ENCODE assay signal across 1 cellular context in the genomic region with DNA sequence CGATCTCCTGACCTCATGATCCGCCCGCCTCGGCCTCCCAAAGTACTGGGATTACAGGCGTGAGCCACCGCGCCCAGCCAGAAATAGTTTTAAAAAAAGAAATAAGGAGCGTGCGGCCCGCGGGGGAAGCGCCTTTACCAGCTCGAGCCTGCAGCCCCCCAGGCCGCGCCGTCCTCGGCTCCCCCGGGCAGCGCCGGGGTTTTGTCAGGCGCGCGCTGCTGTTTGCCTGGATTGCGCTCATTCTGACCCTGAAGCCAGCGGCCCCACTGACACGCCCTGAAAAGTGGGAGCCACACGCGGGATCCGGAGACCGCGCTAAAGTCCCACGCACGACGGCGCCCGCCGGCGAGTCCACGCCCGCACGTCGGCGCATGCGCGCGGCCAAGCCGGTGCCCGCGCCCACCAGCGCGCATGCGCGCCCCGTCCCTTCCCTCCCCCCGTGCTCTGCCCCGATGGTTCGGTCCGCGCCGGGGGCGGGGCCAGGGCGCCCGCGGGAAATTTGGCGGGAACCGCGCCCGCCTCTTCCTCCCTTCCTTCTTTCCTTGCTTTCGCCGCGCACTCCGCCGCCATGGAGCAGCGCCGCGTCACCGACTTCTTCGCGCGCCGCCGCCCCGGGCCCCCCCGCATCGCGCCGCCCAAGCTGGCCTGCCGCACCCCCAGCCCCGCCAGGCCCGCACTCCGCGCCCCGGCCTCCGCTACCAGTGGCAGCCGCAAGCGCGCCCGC.
A peak's percentile ranks its signal among the peaks of the same experiment; 100 is the strongest.
TF ChIP-seq lines count a peak whose summit lies in the region.

A gene (plus strand): TSS at position 526 of the 724 bp plus-strand sequence. CDS start 43 bp downstream, at position 569.

TF ChIP-seq in HepG2, 621 proteins besides CTCF, POLR2A, EP300 and RAD21 (continued from another document and continues in another):
- TF ChIP-seq ZNF232 (CRISPR knock-in tag; IDR thresholded peaks at IDR 0.05; ENCODE audit: borderline replicate concordance): peak; percentile 79; the same call in 1 of the 2 replicates
- TF ChIP-seq, protein P1, sequence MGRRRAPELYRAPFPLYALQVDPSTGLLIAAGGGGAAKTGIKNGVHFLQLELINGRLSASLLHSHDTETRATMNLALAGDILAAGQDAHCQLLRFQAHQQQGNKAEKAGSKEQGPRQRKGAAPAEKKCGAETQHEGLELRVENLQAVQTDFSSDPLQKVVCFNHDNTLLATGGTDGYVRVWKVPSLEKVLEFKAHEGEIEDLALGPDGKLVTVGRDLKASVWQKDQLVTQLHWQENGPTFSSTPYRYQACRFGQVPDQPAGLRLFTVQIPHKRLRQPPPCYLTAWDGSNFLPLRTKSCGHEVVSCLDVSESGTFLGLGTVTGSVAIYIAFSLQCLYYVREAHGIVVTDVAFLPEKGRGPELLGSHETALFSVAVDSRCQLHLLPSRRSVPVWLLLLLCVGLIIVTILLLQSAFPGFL (CRISPR knock-in tag; IDR thresholded peaks at IDR 0.05): no peak
- TF ChIP-seq, protein P2, sequence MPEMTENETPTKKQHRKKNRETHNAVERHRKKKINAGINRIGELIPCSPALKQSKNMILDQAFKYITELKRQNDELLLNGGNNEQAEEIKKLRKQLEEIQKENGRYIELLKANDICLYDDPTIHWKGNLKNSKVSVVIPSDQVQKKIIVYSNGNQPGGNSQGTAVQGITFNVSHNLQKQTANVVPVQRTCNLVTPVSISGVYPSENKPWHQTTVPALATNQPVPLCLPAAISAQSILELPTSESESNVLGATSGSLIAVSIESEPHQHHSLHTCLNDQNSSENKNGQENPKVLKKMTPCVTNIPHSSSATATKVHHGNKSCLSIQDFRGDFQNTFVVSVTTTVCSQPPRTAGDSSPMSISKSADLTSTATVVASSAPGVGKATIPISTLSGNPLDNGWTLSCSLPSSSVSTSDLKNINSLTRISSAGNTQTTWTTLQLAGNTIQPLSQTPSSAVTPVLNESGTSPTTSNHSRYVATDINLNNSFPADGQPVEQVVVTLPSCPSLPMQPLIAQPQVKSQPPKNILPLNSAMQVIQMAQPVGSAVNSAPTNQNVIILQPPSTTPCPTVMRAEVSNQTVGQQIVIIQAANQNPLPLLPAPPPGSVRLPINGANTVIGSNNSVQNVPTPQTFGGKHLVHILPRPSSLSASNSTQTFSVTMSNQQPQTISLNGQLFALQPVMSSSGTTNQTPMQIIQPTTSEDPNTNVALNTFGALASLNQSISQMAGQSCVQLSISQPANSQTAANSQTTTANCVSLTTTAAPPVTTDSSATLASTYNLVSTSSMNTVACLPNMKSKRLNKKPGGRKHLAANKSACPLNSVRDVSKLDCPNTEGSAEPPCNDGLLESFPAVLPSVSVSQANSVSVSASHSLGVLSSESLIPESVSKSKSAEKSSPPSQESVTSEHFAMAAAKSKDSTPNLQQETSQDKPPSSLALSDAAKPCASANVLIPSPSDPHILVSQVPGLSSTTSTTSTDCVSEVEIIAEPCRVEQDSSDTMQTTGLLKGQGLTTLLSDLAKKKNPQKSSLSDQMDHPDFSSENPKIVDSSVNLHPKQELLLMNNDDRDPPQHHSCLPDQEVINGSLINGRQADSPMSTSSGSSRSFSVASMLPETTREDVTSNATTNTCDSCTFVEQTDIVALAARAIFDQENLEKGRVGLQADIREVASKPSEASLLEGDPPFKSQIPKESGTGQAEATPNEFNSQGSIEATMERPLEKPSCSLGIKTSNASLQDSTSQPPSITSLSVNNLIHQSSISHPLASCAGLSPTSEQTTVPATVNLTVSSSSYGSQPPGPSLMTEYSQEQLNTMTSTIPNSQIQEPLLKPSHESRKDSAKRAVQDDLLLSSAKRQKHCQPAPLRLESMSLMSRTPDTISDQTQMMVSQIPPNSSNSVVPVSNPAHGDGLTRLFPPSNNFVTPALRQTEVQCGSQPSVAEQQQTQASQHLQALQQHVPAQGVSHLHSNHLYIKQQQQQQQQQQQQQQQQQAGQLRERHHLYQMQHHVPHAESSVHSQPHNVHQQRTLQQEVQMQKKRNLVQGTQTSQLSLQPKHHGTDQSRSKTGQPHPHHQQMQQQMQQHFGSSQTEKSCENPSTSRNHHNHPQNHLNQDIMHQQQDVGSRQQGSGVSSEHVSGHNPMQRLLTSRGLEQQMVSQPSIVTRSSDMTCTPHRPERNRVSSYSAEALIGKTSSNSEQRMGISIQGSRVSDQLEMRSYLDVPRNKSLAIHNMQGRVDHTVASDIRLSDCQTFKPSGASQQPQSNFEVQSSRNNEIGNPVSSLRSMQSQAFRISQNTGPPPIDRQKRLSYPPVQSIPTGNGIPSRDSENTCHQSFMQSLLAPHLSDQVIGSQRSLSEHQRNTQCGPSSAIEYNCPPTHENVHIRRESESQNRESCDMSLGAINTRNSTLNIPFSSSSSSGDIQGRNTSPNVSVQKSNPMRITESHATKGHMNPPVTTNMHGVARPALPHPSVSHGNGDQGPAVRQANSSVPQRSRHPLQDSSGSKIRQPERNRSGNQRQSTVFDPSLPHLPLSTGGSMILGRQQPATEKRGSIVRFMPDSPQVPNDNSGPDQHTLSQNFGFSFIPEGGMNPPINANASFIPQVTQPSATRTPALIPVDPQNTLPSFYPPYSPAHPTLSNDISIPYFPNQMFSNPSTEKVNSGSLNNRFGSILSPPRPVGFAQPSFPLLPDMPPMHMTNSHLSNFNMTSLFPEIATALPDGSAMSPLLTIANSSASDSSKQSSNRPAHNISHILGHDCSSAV (CRISPR knock-in tag; IDR thresholded peaks at IDR 0.05; ENCODE audit: borderline replicate concordance): no peak
- TF ChIP-seq ZC3H13 (CRISPR knock-in tag; IDR thresholded peaks at IDR 0.05): no peak
- no peak for TF ChIP-seq FLYWCH1 (CRISPR knock-in tag; IDR thresholded peaks at IDR 0.05)
- TF ChIP-seq STAG1 (CRISPR knock-in tag; IDR thresholded peaks at IDR 0.05): no peak; the same call in 1 of the 2 replicates
- peak; percentile 74 for TF ChIP-seq POLR2G (IDR thresholded peaks at IDR 0.05; ENCODE audit: low read depth, low read length)
- peak; percentile 78; the same call in 1 of the 2 replicates for TF ChIP-seq KLF11 (CRISPR knock-in tag; IDR thresholded peaks at IDR 0.05)
- peak; percentile 49 for TF ChIP-seq KAT8 (CRISPR knock-in tag; IDR thresholded peaks at IDR 0.05)
- peak; percentile 18; the same call in 1 of the 2 replicates for TF ChIP-seq RXRB (CRISPR knock-in tag; IDR thresholded peaks at IDR 0.05; ENCODE audit: borderline replicate concordance)
- no peak; the same call in 1 of the 2 replicates for TF ChIP-seq RARA (CRISPR knock-in tag; IDR thresholded peaks at IDR 0.05)
- TF ChIP-seq, protein P3, sequence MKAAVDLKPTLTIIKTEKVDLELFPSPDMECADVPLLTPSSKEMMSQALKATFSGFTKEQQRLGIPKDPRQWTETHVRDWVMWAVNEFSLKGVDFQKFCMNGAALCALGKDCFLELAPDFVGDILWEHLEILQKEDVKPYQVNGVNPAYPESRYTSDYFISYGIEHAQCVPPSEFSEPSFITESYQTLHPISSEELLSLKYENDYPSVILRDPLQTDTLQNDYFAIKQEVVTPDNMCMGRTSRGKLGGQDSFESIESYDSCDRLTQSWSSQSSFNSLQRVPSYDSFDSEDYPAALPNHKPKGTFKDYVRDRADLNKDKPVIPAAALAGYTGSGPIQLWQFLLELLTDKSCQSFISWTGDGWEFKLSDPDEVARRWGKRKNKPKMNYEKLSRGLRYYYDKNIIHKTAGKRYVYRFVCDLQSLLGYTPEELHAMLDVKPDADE (CRISPR knock-in tag; IDR thresholded peaks at IDR 0.05): no peak
- no peak for TF ChIP-seq ZNF30 (CRISPR knock-in tag; IDR thresholded peaks at IDR 0.05)
- TF ChIP-seq NFE2L1 (CRISPR knock-in tag; IDR thresholded peaks at IDR 0.05; ENCODE audit: borderline replicate concordance): no peak
- no peak; the same call in 1 of the 2 replicates for TF ChIP-seq NFATC3 (CRISPR knock-in tag; IDR thresholded peaks at IDR 0.05)
- TF ChIP-seq NFRKB (IDR thresholded peaks at IDR 0.05): no peak
- TF ChIP-seq, protein P4, sequence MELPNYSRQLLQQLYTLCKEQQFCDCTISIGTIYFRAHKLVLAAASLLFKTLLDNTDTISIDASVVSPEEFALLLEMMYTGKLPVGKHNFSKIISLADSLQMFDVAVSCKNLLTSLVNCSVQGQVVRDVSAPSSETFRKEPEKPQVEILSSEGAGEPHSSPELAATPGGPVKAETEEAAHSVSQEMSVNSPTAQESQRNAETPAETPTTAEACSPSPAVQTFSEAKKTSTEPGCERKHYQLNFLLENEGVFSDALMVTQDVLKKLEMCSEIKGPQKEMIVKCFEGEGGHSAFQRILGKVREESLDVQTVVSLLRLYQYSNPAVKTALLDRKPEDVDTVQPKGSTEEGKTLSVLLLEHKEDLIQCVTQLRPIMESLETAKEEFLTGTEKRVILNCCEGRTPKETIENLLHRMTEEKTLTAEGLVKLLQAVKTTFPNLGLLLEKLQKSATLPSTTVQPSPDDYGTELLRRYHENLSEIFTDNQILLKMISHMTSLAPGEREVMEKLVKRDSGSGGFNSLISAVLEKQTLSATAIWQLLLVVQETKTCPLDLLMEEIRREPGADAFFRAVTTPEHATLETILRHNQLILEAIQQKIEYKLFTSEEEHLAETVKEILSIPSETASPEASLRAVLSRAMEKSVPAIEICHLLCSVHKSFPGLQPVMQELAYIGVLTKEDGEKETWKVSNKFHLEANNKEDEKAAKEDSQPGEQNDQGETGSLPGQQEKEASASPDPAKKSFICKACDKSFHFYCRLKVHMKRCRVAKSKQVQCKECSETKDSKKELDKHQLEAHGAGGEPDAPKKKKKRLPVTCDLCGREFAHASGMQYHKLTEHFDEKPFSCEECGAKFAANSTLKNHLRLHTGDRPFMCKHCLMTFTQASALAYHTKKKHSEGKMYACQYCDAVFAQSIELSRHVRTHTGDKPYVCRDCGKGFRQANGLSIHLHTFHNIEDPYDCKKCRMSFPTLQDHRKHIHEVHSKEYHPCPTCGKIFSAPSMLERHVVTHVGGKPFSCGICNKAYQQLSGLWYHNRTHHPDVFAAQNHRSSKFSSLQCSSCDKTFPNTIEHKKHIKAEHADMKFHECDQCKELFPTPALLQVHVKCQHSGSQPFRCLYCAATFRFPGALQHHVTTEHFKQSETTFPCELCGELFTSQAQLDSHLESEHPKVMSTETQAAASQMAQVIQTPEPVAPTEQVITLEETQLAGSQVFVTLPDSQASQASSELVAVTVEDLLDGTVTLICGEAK (IDR thresholded peaks at IDR 0.05): no peak
- TF ChIP-seq, protein P4 (CRISPR knock-in tag; IDR thresholded peaks at IDR 0.05): no peak
- TF ChIP-seq RFXAP (CRISPR knock-in tag; IDR thresholded peaks at IDR 0.05; ENCODE audit: borderline replicate concordance): peak; percentile 72; the same call in 1 of the 2 replicates
- TF ChIP-seq, protein P5, sequence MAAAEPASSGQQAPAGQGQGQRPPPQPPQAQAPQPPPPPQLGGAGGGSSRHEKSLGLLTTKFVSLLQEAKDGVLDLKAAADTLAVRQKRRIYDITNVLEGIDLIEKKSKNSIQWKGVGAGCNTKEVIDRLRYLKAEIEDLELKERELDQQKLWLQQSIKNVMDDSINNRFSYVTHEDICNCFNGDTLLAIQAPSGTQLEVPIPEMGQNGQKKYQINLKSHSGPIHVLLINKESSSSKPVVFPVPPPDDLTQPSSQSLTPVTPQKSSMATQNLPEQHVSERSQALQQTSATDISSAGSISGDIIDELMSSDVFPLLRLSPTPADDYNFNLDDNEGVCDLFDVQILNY (CRISPR knock-in tag; conservative IDR thresholded peaks at IDR 0.05): peak; percentile 97
- TF ChIP-seq ZNF430 (CRISPR knock-in tag; IDR thresholded peaks at IDR 0.05): no peak
- TF ChIP-seq ZNF709 (CRISPR knock-in tag; IDR thresholded peaks at IDR 0.05): peak; percentile 90; the same call in 1 of the 2 replicates
- TF ChIP-seq, protein P6, sequence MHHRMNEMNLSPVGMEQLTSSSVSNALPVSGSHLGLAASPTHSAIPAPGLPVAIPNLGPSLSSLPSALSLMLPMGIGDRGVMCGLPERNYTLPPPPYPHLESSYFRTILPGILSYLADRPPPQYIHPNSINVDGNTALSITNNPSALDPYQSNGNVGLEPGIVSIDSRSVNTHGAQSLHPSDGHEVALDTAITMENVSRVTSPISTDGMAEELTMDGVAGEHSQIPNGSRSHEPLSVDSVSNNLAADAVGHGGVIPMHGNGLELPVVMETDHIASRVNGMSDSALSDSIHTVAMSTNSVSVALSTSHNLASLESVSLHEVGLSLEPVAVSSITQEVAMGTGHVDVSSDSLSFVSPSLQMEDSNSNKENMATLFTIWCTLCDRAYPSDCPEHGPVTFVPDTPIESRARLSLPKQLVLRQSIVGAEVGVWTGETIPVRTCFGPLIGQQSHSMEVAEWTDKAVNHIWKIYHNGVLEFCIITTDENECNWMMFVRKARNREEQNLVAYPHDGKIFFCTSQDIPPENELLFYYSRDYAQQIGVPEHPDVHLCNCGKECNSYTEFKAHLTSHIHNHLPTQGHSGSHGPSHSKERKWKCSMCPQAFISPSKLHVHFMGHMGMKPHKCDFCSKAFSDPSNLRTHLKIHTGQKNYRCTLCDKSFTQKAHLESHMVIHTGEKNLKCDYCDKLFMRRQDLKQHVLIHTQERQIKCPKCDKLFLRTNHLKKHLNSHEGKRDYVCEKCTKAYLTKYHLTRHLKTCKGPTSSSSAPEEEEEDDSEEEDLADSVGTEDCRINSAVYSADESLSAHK (CRISPR knock-in tag; IDR thresholded peaks at IDR 0.05; ENCODE audit: borderline replicate concordance): 0 out of 2 replicates have a peak, but pooled peaks have one; percentile 34
- TF ChIP-seq MIER3 (CRISPR knock-in tag; IDR thresholded peaks at IDR 0.05; ENCODE audit: borderline replicate concordance): no peak
- TF ChIP-seq DPF2 (CRISPR knock-in tag; IDR thresholded peaks at IDR 0.05; ENCODE audit: borderline replicate concordance, low read depth): no peak
- peak; percentile 74; the same call in 1 of the 2 replicates for TF ChIP-seq ZNF749 (CRISPR knock-in tag; IDR thresholded peaks at IDR 0.05; ENCODE audit: borderline replicate concordance)
- TF ChIP-seq KMT2A (CRISPR knock-in tag; IDR thresholded peaks at IDR 0.05): no peak; the same call in 1 of the 2 replicates
- no peak for TF ChIP-seq MAFF (IDR thresholded peaks at IDR 0.05; ENCODE audit: low read depth, low read length)
